21 cellular contexts compared by ENCODE assay signal in the genomic region with DNA sequence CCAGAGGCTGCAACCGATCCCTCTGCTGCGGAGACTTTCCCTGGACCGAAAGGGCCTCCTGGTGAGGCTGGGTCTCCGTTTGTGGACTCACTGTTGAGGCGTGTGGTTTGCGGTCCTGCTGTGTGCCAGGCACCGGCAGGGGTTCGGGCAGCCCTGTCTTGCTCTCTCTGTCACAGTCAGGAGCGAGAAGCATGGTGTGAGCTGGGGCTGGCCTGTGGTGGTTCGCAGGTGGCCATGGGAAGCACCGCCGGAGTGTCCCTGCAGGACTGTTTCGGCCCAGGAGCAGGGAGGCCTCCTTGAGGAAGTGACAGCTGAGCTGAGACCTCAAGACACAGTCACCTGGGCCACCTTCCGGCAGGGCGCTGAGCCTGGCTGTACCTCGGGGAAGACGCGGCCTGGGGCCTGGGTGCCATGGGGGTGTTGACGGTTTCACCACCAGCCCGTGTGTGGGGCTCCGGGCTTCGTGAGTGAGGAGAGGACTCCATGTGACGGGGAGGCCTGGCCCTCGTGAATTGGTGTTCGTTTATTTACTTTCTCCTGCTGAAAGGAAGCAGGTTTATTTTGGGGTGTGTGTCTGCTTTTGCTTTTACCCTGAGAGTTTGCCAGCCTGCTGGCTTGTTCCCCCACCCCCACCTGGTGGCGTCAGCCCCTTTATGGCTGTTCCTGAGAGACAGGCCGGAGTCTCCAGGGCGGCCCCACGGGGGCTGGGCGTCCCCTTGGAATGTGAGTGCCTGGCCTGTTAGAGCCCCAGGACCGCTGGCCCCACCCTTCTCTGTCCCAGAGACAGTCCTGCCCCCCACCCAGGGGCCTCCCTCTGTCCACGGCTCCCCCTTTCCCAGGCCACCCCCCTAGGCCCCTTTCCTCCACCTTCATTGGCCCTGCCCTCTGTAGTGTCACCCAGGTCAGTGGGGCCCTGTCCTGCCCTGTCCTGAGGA.
DNase-seq lines count a peak whose midpoint lies in the region; ATAC-seq, FAIRE-seq and TF ChIP-seq lines count a peak whose summit lies in the region.
"Had no signal": no experiment of that assay in that cellular context is flagged by ENCODE, and none has a peak within 500 bp of the region (broad histone marks: within the 10 kb centered on the region; RNA-seq: fewer than 3 reads in every experiment).

No MANE protein-coding gene starts in this region.

- no peak overlapping the region for H3K4me3 Mint-ChIP-seq in activated naive CD4-positive, alpha-beta T cell treated with anti-CD3 and anti-CD28 coated beads, Interleukin-2, amount 10 ng/mL, durations not matched to agents 7 days and 5 days
- H3K4me3 Mint-ChIP-seq: activated T-helper 17 cell treated with anti-CD3 and anti-CD28 coated beads, Interleukin-2, amount 50 U/mL, for 72 hours; stimulated activated effector memory CD8-positive, alpha-beta T cell treated with anti-CD3 and anti-CD28 coated beads, Interleukin-12 subunit alpha, Interleukin-12 subunit beta, amount 100 ng/mL, for 72 hours had no signal

- no peak for TF ChIP-seq CTCF in dorsolateral prefrontal cortex (IDR thresholded peaks at IDR 0.05 in 54 of 56, conservative IDR thresholded peaks at IDR 0.05 in 2 of 56; ENCODE audit: low read depth in 1 of 56, partially characterized antibody in 56 of 56)
- TF ChIP-seq CTCF in tibial artery (IDR thresholded peaks at IDR 0.05) = no peak

- no peak overlapping the region for H3K27ac Mint-ChIP-seq in activated naive CD4-positive, alpha-beta T cell treated with anti-CD3 and anti-CD28 coated beads, Interleukin-2, amount 10 ng/mL, durations not matched to agents 7 days and 5 days
- H3K27ac Mint-ChIP-seq: activated T-helper 17 cell treated with anti-CD3 and anti-CD28 coated beads, Interleukin-2, amount 50 U/mL, for 72 hours; stimulated activated effector memory CD8-positive, alpha-beta T cell treated with anti-CD3 and anti-CD28 coated beads, Interleukin-12 subunit alpha, Interleukin-12 subunit beta, amount 100 ng/mL, for 72 hours had no signal

- no peaks in the 10 kb centered on the region for H3K9me3 Mint-ChIP-seq in activated naive CD4-positive, alpha-beta T cell treated with anti-CD3 and anti-CD28 coated beads, Interleukin-2, amount 10 ng/mL, durations not matched to agents 7 days and 5 days
- H3K9me3 Mint-ChIP-seq: activated T-helper 17 cell treated with anti-CD3 and anti-CD28 coated beads, Interleukin-2, amount 50 U/mL, for 72 hours; stimulated activated effector memory CD8-positive, alpha-beta T cell treated with anti-CD3 and anti-CD28 coated beads, Interleukin-12 subunit alpha, Interleukin-12 subunit beta, amount 100 ng/mL, for 72 hours had no signal

- H3K4me3 ChIP-seq in dorsolateral prefrontal cortex = no peak overlapping the region
- no peak overlapping the region for H3K4me3 ChIP-seq in tibial artery
- no peak overlapping the region for H3K4me3 ChIP-seq in small intestine (ENCODE audit: low read depth in 1 of 2, low read length in 2 of 2)

- no peak for ATAC-seq in HG03432 (IDR thresholded peaks at IDR 0.05; ENCODE audit: unreplicated experiment)
- ATAC-seq: activated T-helper 17 cell treated with anti-CD3 and anti-CD28 coated beads, Interleukin-2, amount 50 U/mL, for 72 hours; stimulated activated effector memory CD8-positive, alpha-beta T cell treated with anti-CD3 and anti-CD28 coated beads, Interleukin-12 subunit alpha, Interleukin-12 subunit beta, amount 100 ng/mL, for 72 hours had no signal

- H3K27ac ChIP-seq in dorsolateral prefrontal cortex = no peak overlapping the region
- H3K27ac ChIP-seq in tibial artery = no peak overlapping the region
- H3K27ac ChIP-seq in small intestine (ENCODE audit: low read depth in 1 of 2, low read length in 1 of 2) = no peak overlapping the region

- peak; percentile 6 for DNase-seq in activated naive CD4-positive, alpha-beta T cell treated with anti-CD3 and anti-CD28 coated beads, Interleukin-2, amount 10 ng/mL, durations not matched to agents 7 days and 5 days
- no peak for DNase-seq in activated naive CD4-positive, alpha-beta T cell treated with Interleukin-2 at 50 U/mL for 16 hours
- DNase-seq in dorsolateral prefrontal cortex = peak in 8 of 10 donors; percentile 2 to 35 (median 26)
- peak; percentile 89 for DNase-seq in mesenteric fat pad (ENCODE audit: low spot score)
- peak; percentile 12 to 54 for DNase-seq in tibial artery
- no peak for DNase-seq in small intestine
- no peak for DNase-seq in NCI-H1048 (lab: John Stamatoyannopoulos, UW)
- DNase-seq: ACHN; activated CD4-positive, alpha-beta T cell treated with anti-CD3 and anti-CD28 coated beads, Interleukin-2, amount 50 U/mL, for 4 hours; Calu3; foreskin fibroblast; NCI-H2029; NCI-H774; RPMI8226; stimulated activated CD4-positive, alpha-beta T cell treated with anti-CD3 and anti-CD28 coated beads, Interleukin-4, amount 100 ng/mL, for 4 hours had no signal

- H3K36me3 ChIP-seq in tibial artery (no peaks in the 10 kb centered on the region), small intestine (ENCODE audit: control insufficient read depth in 2 of 2, insufficient read depth in 2 of 2, low read length in 2 of 2) (no peaks in the 10 kb centered on the region)

- H3K4me1 Mint-ChIP-seq in activated naive CD4-positive, alpha-beta T cell treated with anti-CD3 and anti-CD28 coated beads, Interleukin-2, amount 10 ng/mL, durations not matched to agents 7 days and 5 days = no peaks in the 10 kb centered on the region
- H3K4me1 Mint-ChIP-seq: activated T-helper 17 cell treated with anti-CD3 and anti-CD28 coated beads, Interleukin-2, amount 50 U/mL, for 72 hours; stimulated activated effector memory CD8-positive, alpha-beta T cell treated with anti-CD3 and anti-CD28 coated beads, Interleukin-12 subunit alpha, Interleukin-12 subunit beta, amount 100 ng/mL, for 72 hours had no signal

- peaks cover 0 to 6% (median 0%) of the 10 kb centered on the region in 4 donors for H3K4me1 ChIP-seq in tibial artery
- peaks cover 0 to 2% of the 10 kb centered on the region in 2 donors for H3K4me1 ChIP-seq in small intestine (ENCODE audit: control insufficient read depth in 2 of 2, insufficient read depth in 1 of 2, low read depth in 1 of 2, low read length in 1 of 2)

- CTCF ChIA-PET in activated naive CD4-positive, alpha-beta T cell treated with anti-CD3 and anti-CD28 coated beads, Interleukin-2, amount 10 ng/mL, durations not matched to agents 7 days and 5 days (lab: Charles Lee) = no interaction called here

- no peak for FAIRE-seq in small intestine (lab: Jason Lieb, UNC)
- FAIRE-seq: G401.6, GM19239, HTR-8/SVneo had no signal

- H3K27me3 Mint-ChIP-seq in activated naive CD4-positive, alpha-beta T cell treated with anti-CD3 and anti-CD28 coated beads, Interleukin-2, amount 10 ng/mL, durations not matched to agents 7 days and 5 days = no peaks in the 10 kb centered on the region
- H3K27me3 Mint-ChIP-seq: activated T-helper 17 cell treated with anti-CD3 and anti-CD28 coated beads, Interleukin-2, amount 50 U/mL, for 72 hours had no signal

- H3K36me3 Mint-ChIP-seq in activated naive CD4-positive, alpha-beta T cell treated with anti-CD3 and anti-CD28 coated beads, Interleukin-2, amount 10 ng/mL, durations not matched to agents 7 days and 5 days = no peaks in the 10 kb centered on the region
- H3K36me3 Mint-ChIP-seq: stimulated activated effector memory CD8-positive, alpha-beta T cell treated with anti-CD3 and anti-CD28 coated beads, Interleukin-12 subunit alpha, Interleukin-12 subunit beta, amount 100 ng/mL, for 72 hours had no signal

- H3K9me3 ChIP-seq in tibial artery = no peaks in the 10 kb centered on the region
- H3K9me3 ChIP-seq in small intestine (ENCODE audit: control insufficient read depth, low read depth) = no peaks in the 10 kb centered on the region

- WGBS in small intestine, 3 donors = 89 to 92% (median 90%) methylated on average over 31 to 32 of the region's 32 CpGs

- intact Hi-C loops in dorsolateral prefrontal cortex (cut with DNase I) (no loop called here), tibial artery (cut with DNase I; ENCODE audit: low total_unique reads) (no loop called here)

- H3K27me3 ChIP-seq in dorsolateral prefrontal cortex = no peaks in the 10 kb centered on the region
- H3K27me3 ChIP-seq in tibial artery = no peaks in the 10 kb centered on the region
- H3K27me3 ChIP-seq in small intestine (ENCODE audit: control insufficient read depth in 2 of 2, insufficient read depth in 2 of 2, low read length in 2 of 2) = no peaks in the 10 kb centered on the region

Comparison
In these comparisons a context has a peak if more than half of its experiments do, and no peak if none do; other contexts are left out.
1. DNase-seq: peak in activated naive CD4-positive, alpha-beta T cell treated with anti-CD3 and anti-CD28 coated beads, Interleukin-2, amount 10 ng/mL, durations not matched to agents 7 days and 5 days (single experiment), dorsolateral prefrontal cortex (8 of 10), mesenteric fat pad (single experiment) and tibial artery (2 of 2); none in activated naive CD4-positive, alpha-beta T cell treated with Interleukin-2 at 50 U/mL for 16 hours (single experiment), small intestine (single experiment) and NCI-H1048 (single experiment).